In genomic region chr14:69398053-69398817, GRCh38 we compare ENCODE assay signal across 1 cellular context.
TF ChIP-seq lines count a peak whose summit lies in the region.

ERH (minus strand) TSS chr14:69398299; CDS start chr14:69398233, 66 bp downstream.
SLC39A9 (plus strand) TSS chr14:69398692; CDS start chr14:69399370, 678 bp downstream.

TF ChIP-seq in WTC11, 78 proteins besides CTCF, POLR2A, EP300 and RAD21 (continued from another document):
- peak; percentile 85; the same call in 1 of the 2 replicates for TF ChIP-seq ARID4B (CRISPR knock-in tag; IDR thresholded peaks at IDR 0.05; ENCODE audit: borderline replicate concordance)
- no peak for TF ChIP-seq ELF4 (CRISPR knock-in tag; IDR thresholded peaks at IDR 0.05; ENCODE audit: low read depth)
- TF ChIP-seq ETV6 (CRISPR knock-in tag; IDR thresholded peaks at IDR 0.05): no peak
- peak; percentile 95 for TF ChIP-seq MYBL2 (CRISPR knock-in tag; IDR thresholded peaks at IDR 0.05)
- no peak for TF ChIP-seq IRF2 (CRISPR knock-in tag; IDR thresholded peaks at IDR 0.05; ENCODE audit: borderline replicate concordance, low read depth)
- no peak for TF ChIP-seq JAZF1 (CRISPR knock-in tag; IDR thresholded peaks at IDR 0.05)
- no peak for TF ChIP-seq EMX1 (CRISPR knock-in tag; IDR thresholded peaks at IDR 0.05)
- TF ChIP-seq E2F4 (CRISPR knock-in tag; IDR thresholded peaks at IDR 0.05; ENCODE audit: borderline replicate concordance, low read depth): no peak
- TF ChIP-seq ATF2 (CRISPR knock-in tag; IDR thresholded peaks at IDR 0.05; ENCODE audit: borderline replicate concordance, low read depth): no peak
- no peak for TF ChIP-seq FOXJ3 (CRISPR knock-in tag; IDR thresholded peaks at IDR 0.05; ENCODE audit: borderline replicate concordance)
- peak; percentile 80; the same call in 1 of the 2 replicates for TF ChIP-seq ZBTB21 (CRISPR knock-in tag; IDR thresholded peaks at IDR 0.05; ENCODE audit: borderline replicate concordance)
- peak; percentile 74; the same call in 1 of the 2 replicates for TF ChIP-seq ZNF532 (CRISPR knock-in tag; IDR thresholded peaks at IDR 0.05; ENCODE audit: borderline replicate concordance)
